Comparison of ENCODE assay signal across 21 cellular contexts in the genomic region with DNA sequence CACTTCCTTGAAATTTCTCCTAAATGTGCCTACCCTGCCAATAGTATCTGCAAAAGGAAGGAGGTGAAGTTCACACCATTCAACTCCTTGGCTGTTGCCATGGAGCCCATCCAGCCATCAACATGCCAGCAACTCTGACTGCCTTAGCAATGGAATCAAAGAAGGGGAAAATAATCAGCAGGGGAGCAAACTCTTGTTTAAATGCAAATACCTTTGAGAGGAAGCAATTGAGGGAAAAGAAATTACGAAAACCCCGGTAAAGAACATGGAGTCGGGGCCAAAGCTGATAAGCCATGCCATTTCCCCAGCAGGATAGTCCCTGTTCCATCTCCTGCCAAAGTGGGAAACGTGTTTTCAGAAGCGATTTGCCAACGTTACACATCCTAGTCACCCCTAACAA.
DNase-seq lines count a peak whose midpoint lies in the region; ATAC-seq, FAIRE-seq and TF ChIP-seq lines count a peak whose summit lies in the region.
"Had no signal": no experiment of that assay in that cellular context is flagged by ENCODE, and none has a peak within 500 bp of the region (broad histone marks: within the 10 kb centered on the region; RNA-seq: fewer than 3 reads in every experiment).

No MANE protein-coding gene starts in this region.

- H3K4me1 Mint-ChIP-seq in WTC11 = peaks cover 58% of the 10 kb centered on the region
- H3K4me1 Mint-ChIP-seq in neural crest cell = peaks cover 17% of the 10 kb centered on the region
- H3K4me1 Mint-ChIP-seq in activated T-helper 17 cell treated with anti-CD3 and anti-CD28 coated beads, Interleukin-2, amount 50 U/mL, for 72 hours = no peaks in the 10 kb centered on the region

- H3K36me3 Mint-ChIP-seq in WTC11 (no peaks in the 10 kb centered on the region), neural crest cell (ENCODE audit: low read depth) (no peaks in the 10 kb centered on the region)
- no peaks in the 10 kb centered on the region for H3K36me3 Mint-ChIP-seq in activated T-helper 17 cell treated with anti-CD3 and anti-CD28 coated beads, Interleukin-2, amount 50 U/mL, for 72 hours (ENCODE audit: low read depth)

- ATAC-seq in WTC11 (peak; percentile 85), left cardiac atrium (no peak), upper lobe of left lung (ENCODE audit: low FRiP score in 2 of 2) (no peak)
- ATAC-seq in activated T-helper 17 cell treated with anti-CD3 and anti-CD28 coated beads, Interleukin-2, amount 50 U/mL, for 72 hours (replicated peaks) = no peak
- ATAC-seq: A549, Right ventricle myocardium inferior had no signal

- no peak overlapping the region for H3K4me3 ChIP-seq in upper lobe of left lung
- H3K4me3 ChIP-seq: A549, Peyer's patch had no signal

- no peak for DNase-seq in GM12891 (ENCODE audit: insufficient read length, low spot score)
- DNase-seq in WTC11 (ENCODE audit: low spot score) = peak; percentile 43
- peak; percentile 87 for DNase-seq in iPS DF 4.7 (ENCODE audit: extremely low read depth, low spot score)
- peak; percentile 6 for DNase-seq in neural crest cell (ENCODE audit: low read depth, low spot score)
- no peak for DNase-seq in left cardiac atrium
- no peak for DNase-seq in activated CD4-positive, alpha-beta T cell treated with anti-CD3 and anti-CD28 coated beads, Interleukin-2, amount 50 U/mL, for 1 hour
- DNase-seq in upper lobe of left lung = no peak
- DNase-seq: DMS 273 treated with DMSO at 0.1 percent for 48 hours, GF-D8, KBM-7, NCI-H1417, NCI-H187 treated with DMSO at 0.1 percent for 48 hours, NCI-H510A treated with DMSO at 0.1 percent for 48 hours, Peyer's patch had no signal

- no peak for TF ChIP-seq EP300 in upper lobe of left lung (IDR thresholded peaks at IDR 0.05)

- intact Hi-C loops in left cardiac atrium (cut with DNase I) = no loop called here

- H3K27me3 ChIP-seq in upper lobe of left lung = no peaks in the 10 kb centered on the region
- H3K27me3 ChIP-seq: Peyer's patch had no signal

- POLR2A ChIA-PET in WTC11 (lab: Charles Lee) = no interaction called here

- no peaks in the 10 kb centered on the region for H3K9me3 ChIP-seq in upper lobe of left lung
- H3K9me3 ChIP-seq: A549, Peyer's patch had no signal

- CTCF ChIA-PET in WTC11 (lab: Charles Lee) = interaction anchor here (1.0 to 3.1 kb wide), 3 partner anchors 35 to 82 kb away, joined by 6 to 13 read pairs (median 6); partner anchors contain the start of gene GALNT10

- no peak for FAIRE-seq in GM12891 (lab: Jason Lieb, UNC)
- FAIRE-seq: A549, GM12892, HTR-8/SVneo had no signal

- H3K9me3 Mint-ChIP-seq in WTC11 = peaks cover 6% of the 10 kb centered on the region; the same call in 1 of the 2 replicates
- no peaks in the 10 kb centered on the region for H3K9me3 Mint-ChIP-seq in neural crest cell
- H3K9me3 Mint-ChIP-seq in activated T-helper 17 cell treated with anti-CD3 and anti-CD28 coated beads, Interleukin-2, amount 50 U/mL, for 72 hours = no peaks in the 10 kb centered on the region

- H3K27ac ChIP-seq in upper lobe of left lung = no peak overlapping the region
- H3K27ac ChIP-seq: A549, C4-2B, HL-60, Peyer's patch had no signal

- TF ChIP-seq CTCF in WTC11 (IDR thresholded peaks at IDR 0.05) = no peak
- TF ChIP-seq CTCF in neural crest cell (conservative IDR thresholded peaks at IDR 0.05) = no peak
- TF ChIP-seq CTCF in upper lobe of left lung (IDR thresholded peaks at IDR 0.05) = no peak

- 41 to 42% methylated on average over 6 of the region's 6 CpGs for WGBS in upper lobe of left lung, 2 donors

- H3K27me3 Mint-ChIP-seq in WTC11 (ENCODE audit: low read depth) (peaks cover 2% of the 10 kb centered on the region; the same call in 1 of the 2 replicates), neural crest cell (ENCODE audit: low read depth) (peaks cover 2% of the 10 kb centered on the region)
- H3K27me3 Mint-ChIP-seq in activated T-helper 17 cell treated with anti-CD3 and anti-CD28 coated beads, Interleukin-2, amount 50 U/mL, for 72 hours = no peaks in the 10 kb centered on the region

- TF ChIP-seq POLR2A in GM12891 (IDR thresholded peaks at IDR 0.05; ENCODE audit: low read depth, low read length) (no peak), upper lobe of left lung (IDR thresholded peaks at IDR 0.05) (no peak)

- H3K4me1 ChIP-seq in upper lobe of left lung = no peaks in the 10 kb centered on the region
- H3K4me1 ChIP-seq: A549, Peyer's patch had no signal

- H3K27ac Mint-ChIP-seq in WTC11 (peak overlapping the region; percentile 81), neural crest cell (ENCODE audit: unreplicated experiment) (no peak overlapping the region)
- no peak overlapping the region for H3K27ac Mint-ChIP-seq in activated T-helper 17 cell treated with anti-CD3 and anti-CD28 coated beads, Interleukin-2, amount 50 U/mL, for 72 hours

- H3K36me3 ChIP-seq in upper lobe of left lung = no peaks in the 10 kb centered on the region
- H3K36me3 ChIP-seq: Peyer's patch had no signal

- peak overlapping the region; percentile 38 for H3K4me3 Mint-ChIP-seq in WTC11
- H3K4me3 Mint-ChIP-seq in neural crest cell = no peak overlapping the region
- H3K4me3 Mint-ChIP-seq in activated T-helper 17 cell treated with anti-CD3 and anti-CD28 coated beads, Interleukin-2, amount 50 U/mL, for 72 hours = no peak overlapping the region

TF ChIP-seq in GM12891, 5 proteins besides CTCF, POLR2A, EP300 and RAD21:
- TF ChIP-seq SPI1 (IDR thresholded peaks at IDR 0.05; ENCODE audit: low read depth, low read length) (peak; percentile 10; the same call in 1 of the 2 replicates), POLR2AphosphoS5 (IDR thresholded peaks at IDR 0.05; ENCODE audit: low read depth, low read length) (no peak)

TF ChIP-seq in WTC11, 78 proteins besides CTCF, POLR2A, EP300 and RAD21:
- TF ChIP-seq, protein P1, sequence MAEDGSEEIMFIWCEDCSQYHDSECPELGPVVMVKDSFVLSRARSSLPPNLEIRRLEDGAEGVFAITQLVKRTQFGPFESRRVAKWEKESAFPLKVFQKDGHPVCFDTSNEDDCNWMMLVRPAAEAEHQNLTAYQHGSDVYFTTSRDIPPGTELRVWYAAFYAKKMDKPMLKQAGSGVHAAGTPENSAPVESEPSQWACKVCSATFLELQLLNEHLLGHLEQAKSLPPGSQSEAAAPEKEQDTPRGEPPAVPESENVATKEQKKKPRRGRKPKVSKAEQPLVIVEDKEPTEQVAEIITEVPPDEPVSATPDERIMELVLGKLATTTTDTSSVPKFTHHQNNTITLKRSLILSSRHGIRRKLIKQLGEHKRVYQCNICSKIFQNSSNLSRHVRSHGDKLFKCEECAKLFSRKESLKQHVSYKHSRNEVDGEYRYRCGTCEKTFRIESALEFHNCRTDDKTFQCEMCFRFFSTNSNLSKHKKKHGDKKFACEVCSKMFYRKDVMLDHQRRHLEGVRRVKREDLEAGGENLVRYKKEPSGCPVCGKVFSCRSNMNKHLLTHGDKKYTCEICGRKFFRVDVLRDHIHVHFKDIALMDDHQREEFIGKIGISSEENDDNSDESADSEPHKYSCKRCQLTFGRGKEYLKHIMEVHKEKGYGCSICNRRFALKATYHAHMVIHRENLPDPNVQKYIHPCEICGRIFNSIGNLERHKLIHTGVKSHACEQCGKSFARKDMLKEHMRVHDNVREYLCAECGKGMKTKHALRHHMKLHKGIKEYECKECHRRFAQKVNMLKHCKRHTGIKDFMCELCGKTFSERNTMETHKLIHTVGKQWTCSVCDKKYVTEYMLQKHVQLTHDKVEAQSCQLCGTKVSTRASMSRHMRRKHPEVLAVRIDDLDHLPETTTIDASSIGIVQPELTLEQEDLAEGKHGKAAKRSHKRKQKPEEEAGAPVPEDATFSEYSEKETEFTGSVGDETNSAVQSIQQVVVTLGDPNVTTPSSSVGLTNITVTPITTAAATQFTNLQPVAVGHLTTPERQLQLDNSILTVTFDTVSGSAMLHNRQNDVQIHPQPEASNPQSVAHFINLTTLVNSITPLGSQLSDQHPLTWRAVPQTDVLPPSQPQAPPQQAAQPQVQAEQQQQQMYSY (CRISPR knock-in tag; IDR thresholded peaks at IDR 0.05) = peak; percentile 70
- no peak for TF ChIP-seq GRHL2 (CRISPR knock-in tag; IDR thresholded peaks at IDR 0.05; ENCODE audit: insufficient replicate concordance, severe bottlenecking)
- TF ChIP-seq ETV6 (CRISPR knock-in tag; IDR thresholded peaks at IDR 0.05) = peak; percentile 89
- peak; percentile 47; the same call in 1 of the 2 replicates for TF ChIP-seq FOXK1 (CRISPR knock-in tag; IDR thresholded peaks at IDR 0.05)

Comparison
In these comparisons a context has a peak if more than half of its experiments do, and no peak if none do; other contexts are left out.
1. DNase-seq: peak in WTC11 (single experiment), iPS DF 4.7 (single experiment) and neural crest cell (single experiment); none in GM12891 (single experiment), left cardiac atrium (single experiment), activated CD4-positive, alpha-beta T cell treated with anti-CD3 and anti-CD28 coated beads, Interleukin-2, amount 50 U/mL, for 1 hour (single experiment) and upper lobe of left lung (0 of 2).